10 cellular contexts compared by ENCODE assay signal in the genomic region with DNA sequence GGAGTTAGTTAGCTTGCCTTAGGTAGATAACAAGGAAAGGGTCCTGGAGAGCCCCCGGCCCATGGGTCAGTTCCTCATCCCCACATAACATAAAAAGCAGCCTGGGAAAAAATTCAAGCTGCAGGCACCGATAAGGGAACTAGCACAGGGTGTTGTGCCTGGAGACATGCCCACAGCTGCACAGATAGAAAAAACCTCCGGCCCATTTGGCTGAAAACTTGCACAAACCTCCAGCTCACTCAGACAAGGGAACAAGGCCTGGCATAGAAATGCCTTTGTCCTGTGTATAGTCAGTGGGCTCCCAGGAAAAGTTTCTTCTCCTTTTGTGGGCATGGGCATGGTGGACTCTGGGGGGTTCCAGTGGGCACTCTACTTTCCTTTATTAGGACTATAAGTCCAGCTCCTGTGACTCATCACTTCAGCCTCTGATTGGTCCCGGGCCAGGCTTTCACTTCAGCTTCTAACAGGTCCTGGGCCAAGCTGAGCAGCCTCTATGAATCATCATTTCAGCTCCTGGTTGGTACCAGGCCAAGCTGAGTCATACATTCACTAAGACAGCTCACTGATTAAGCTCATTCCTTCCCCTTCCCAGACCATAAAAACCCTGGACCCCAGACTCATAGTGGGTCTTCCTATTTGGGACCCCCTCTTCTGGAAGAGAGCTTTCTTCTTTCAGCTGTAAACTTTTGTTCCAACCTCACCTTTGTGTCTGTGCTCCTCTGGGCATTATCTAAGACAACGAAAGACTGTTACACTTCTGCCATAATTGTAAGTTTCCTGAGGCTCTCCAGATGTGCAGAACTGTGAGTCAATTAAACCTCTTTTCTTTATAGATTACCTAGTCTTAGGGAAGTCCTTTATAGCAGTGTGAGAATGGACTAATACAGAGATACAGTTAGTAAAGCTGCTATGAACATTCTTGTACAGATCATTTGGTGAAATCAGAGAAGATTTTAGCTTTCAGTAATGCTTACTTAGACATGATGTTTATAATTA.
DNase-seq lines count a peak whose midpoint lies in the region; ATAC-seq and TF ChIP-seq lines count a peak whose summit lies in the region.
"Had no signal": no experiment of that assay in that cellular context is flagged by ENCODE, and none has a peak within 500 bp of the region (broad histone marks: within the 10 kb centered on the region; RNA-seq: fewer than 3 reads in every experiment).

No MANE protein-coding gene starts in this region.

- TF ChIP-seq POLR2A in stomach (IDR thresholded peaks at IDR 0.05): no peak

- no peaks in the 10 kb centered on the region for H3K27me3 ChIP-seq in adipocyte (replicated peaks; ENCODE audit: control insufficient read depth, insufficient read depth, low read length)
- no peaks in the 10 kb centered on the region for H3K27me3 ChIP-seq in stomach

- peak overlapping the region; percentile 67 for H3K4me3 ChIP-seq in adipocyte (ENCODE audit: low read length)
- H3K4me3 ChIP-seq in stomach: peak overlapping the region in 1 of 4 donors; percentile 10

- TF ChIP-seq EP300 in stomach (IDR thresholded peaks at IDR 0.05): no peak

- H3K4me1 ChIP-seq in adipocyte (ENCODE audit: control insufficient read depth, insufficient read depth, low read length) (peaks cover 15% of the 10 kb centered on the region), stomach (peaks cover 0 to 13% (median 2%) of the 10 kb centered on the region in 4 donors)

- ATAC-seq in GM19397 (IDR thresholded peaks at IDR 0.05; ENCODE audit: unreplicated experiment) (no peak), HG02885 (IDR thresholded peaks at IDR 0.05; ENCODE audit: poor library complexity, unreplicated experiment) (no peak)

- DNase-seq in HK-2 (ENCODE audit: unreplicated experiment): peak; percentile 83
- peak; percentile 98 for DNase-seq in adipocyte (ENCODE audit: low read depth)
- peak; percentile 58 for DNase-seq in hepatic stellate cell (ENCODE audit: low spot score)
- DNase-seq in stomach: peak; percentile 81
- DNase-seq in DMS114 treated with DMSO at 0.1 percent for 48 hours (lab: John Stamatoyannopoulos, UW; ENCODE audit: unreplicated experiment): no peak
- DNase-seq in germinal center (ENCODE audit: low spot score): no peak
- DNase-seq: activated T-cell treated with anti-CD3 and anti-CD28 coated beads, Interleukin-2, amount 50 U/mL, for 24 hours; NCI-H1417 treated with DMSO at 0.1 percent for 48 hours had no signal

- WGBS in stomach, 5 donors: 28 to 46% (median 31%) methylated on average over 5 of the region's 5 CpGs

- H3K27ac ChIP-seq in stomach: peak overlapping the region; percentile 16 to 72 (median 45)

- H3K9ac ChIP-seq in adipocyte (ENCODE audit: low read length): peak overlapping the region; percentile 36

- intact Hi-C loops in stomach (cut with DNase I; ENCODE audit: low total_unique reads): no loop called here

- H3K9me3 ChIP-seq in adipocyte (ENCODE audit: control insufficient read depth, low read length) (no peaks in the 10 kb centered on the region), stomach (peaks cover 0 to 2% (median 0%) of the 10 kb centered on the region in 4 donors)

- TF ChIP-seq CTCF in stomach (IDR thresholded peaks at IDR 0.05): no peak

- no peaks in the 10 kb centered on the region for H3K36me3 ChIP-seq in adipocyte (ENCODE audit: control insufficient read depth, insufficient read depth, low read length, severe bottlenecking)
- H3K36me3 ChIP-seq in stomach: no peaks in the 10 kb centered on the region

Comparison
In these comparisons a context has a peak if more than half of its experiments do, and no peak if none do; other contexts are left out.
1. DNase-seq: peak in HK-2 (single experiment), adipocyte (single experiment), hepatic stellate cell (single experiment) and stomach (single experiment); none in DMS114 treated with DMSO at 0.1 percent for 48 hours (single experiment) and germinal center (single experiment).